32 cellular contexts compared by ENCODE assay signal in genomic region chr19:29497241-29497640, GRCh38. TPM values are rescaled to one million over a fixed set of nuclear protein-coding genes. Genes with fewer than 3 reads are reported as not detected.
"Had no signal": no experiment of that assay in that cellular context is flagged by ENCODE, and none has a peak within 500 bp of the region (broad histone marks: within the 10 kb centered on the region; RNA-seq: fewer than 3 reads in every experiment).

No MANE protein-coding gene starts in this region.

- H3K36me3 Mint-ChIP-seq: naive thymus-derived CD4-positive, alpha-beta T cell; neural progenitor cell; stimulated activated memory B cell treated with anti-CD40 and anti-IgM and Interleukin-4, amounts not matched to agents 10 μg/mL and 1 μg/mL and 100 μg/mL, for 72 hours; type B pancreatic cell had no signal

- ATAC-seq: esophagus mucosa; gastrocnemius medialis; left cardiac atrium; left lung; naive thymus-derived CD4-positive, alpha-beta T cell; psoas muscle; right cardiac atrium; stimulated activated memory B cell treated with anti-CD40 and anti-IgM and Interleukin-4, amounts not matched to agents 10 μg/mL and 1 μg/mL and 100 μg/mL, for 72 hours; stimulated activated naive CD8-positive, alpha-beta T cell treated with anti-CD3 and anti-CD28 coated beads, Interleukin-15, Interleukin-2, amounts not matched to agents 100 U/mL and 50 U/mL, for 24 hours had no signal

- H3K4me1 Mint-ChIP-seq: neural progenitor cell; stimulated activated memory B cell treated with anti-CD40 and anti-IgM and Interleukin-4, amounts not matched to agents 10 μg/mL and 1 μg/mL and 100 μg/mL, for 72 hours had no signal

- H3K27me3 ChIP-seq: dorsolateral prefrontal cortex, testis had no signal

- H3K9me3 ChIP-seq: gastrocnemius medialis, left lung, psoas muscle, spleen, testis, tibial artery had no signal

- H3K4me3 ChIP-seq: dorsolateral prefrontal cortex, gastrocnemius medialis, hepatocyte, left lung, neural progenitor cell, psoas muscle, skin epidermis, spleen, testis, tibial artery had no signal

- H3K4me1 ChIP-seq: gastrocnemius medialis, left lung, neural progenitor cell, psoas muscle, testis, tibial artery had no signal

- DNase-seq: effector CD4-positive, alpha-beta T cell; foreskin fibroblast; gastrocnemius medialis; left cardiac atrium; mesenchymal stem cell; midbrain; naive thymus-derived CD4-positive, alpha-beta T cell; nucleus accumbens; psoas muscle; right cardiac atrium; spleen; stimulated activated CD4-positive, alpha-beta T cell treated with anti-CD3 and anti-CD28 coated beads, Interleukin-4, amount 100 ng/mL, for 4 hours; stimulated activated naive CD8-positive, alpha-beta T cell treated with anti-CD3 and anti-CD28 coated beads, Interleukin-15, Interleukin-2, amounts not matched to agents 100 U/mL and 50 U/mL, for 24 hours; substantia nigra; testis had no signal

- H3K27ac Mint-ChIP-seq: naive thymus-derived CD4-positive, alpha-beta T cell; nephron; neural progenitor cell; stimulated activated memory B cell treated with anti-CD40 and anti-IgM and Interleukin-4, amounts not matched to agents 10 μg/mL and 1 μg/mL and 100 μg/mL, for 72 hours; type B pancreatic cell had no signal

- H3K4me3 Mint-ChIP-seq: naive thymus-derived CD4-positive, alpha-beta T cell; nephron; neural progenitor cell; stimulated activated memory B cell treated with anti-CD40 and anti-IgM and Interleukin-4, amounts not matched to agents 10 μg/mL and 1 μg/mL and 100 μg/mL, for 72 hours; type B pancreatic cell had no signal

- H3K36me3 ChIP-seq: gastrocnemius medialis, left lung, neural progenitor cell, spleen, tibial artery had no signal

- H3K27ac ChIP-seq: epithelial cell of prostate, gastrocnemius medialis, hepatocyte, left lung, neural progenitor cell, psoas muscle, skin epidermis, spleen, testis, tibial artery had no signal

- H3K9me3 Mint-ChIP-seq: nephron, neural progenitor cell, type B pancreatic cell had no signal

RNA-seq across cellular contexts. Expression of gene VSTM2B, which starts 28.6 kb away (rescaled TPM):
- total RNA-seq: esophagus mucosa, gastrocnemius medialis, glomerular endothelial cell, kidney epithelial cell, left cardiac atrium, left lung, lower leg skin, lung microvascular endothelial cell, osteocyte, psoas muscle, renal cortical epithelial cell, right cardiac atrium, spleen had no signal
- polyA plus RNA-seq: naive thymus-derived CD4-positive, alpha-beta T cell; psoas muscle; right cardiac atrium; spleen had no signal
